ENCODE assay signal across 25 cellular contexts in genomic region chr6:89443658-89444057, GRCh38.
"Had no signal": no experiment of that assay in that cellular context is flagged by ENCODE, and none has a peak within 500 bp of the region (broad histone marks: within the 10 kb centered on the region; RNA-seq: fewer than 3 reads in every experiment).

No MANE protein-coding gene starts in this region.

- H3K9me3 ChIP-seq: spleen, thoracic aorta, vagina had no signal

- H3K4me1 Mint-ChIP-seq: naive thymus-derived CD8-positive, alpha-beta T cell had no signal

- H3K27me3 ChIP-seq: spleen, vagina had no signal

- H3K27ac ChIP-seq: coronary artery, epithelial cell of prostate, left ventricle myocardium inferior, spleen, thoracic aorta, vagina, VCaP had no signal

- H3K36me3 ChIP-seq: left ventricle myocardium inferior, spleen, thoracic aorta, vagina had no signal

- ATAC-seq: activated T-cell treated with anti-CD3 and anti-CD28 coated beads, Interleukin-2, amount 50 U/mL, for 4 hours; naive thymus-derived CD8-positive, alpha-beta T cell had no signal

- DNase-seq: activated CD4-positive, alpha-beta T cell treated with anti-CD3 and anti-CD28 coated beads for 1 hour; activated CD4-positive, alpha-beta T cell treated with anti-CD3 and anti-CD28 coated beads, Interleukin-2, amount 50 U/mL, for 1 hour; activated CD8-positive, alpha-beta memory T cell treated with anti-CD3 and anti-CD28 coated beads, Interleukin-2, amount 50 U/mL, for 48 hours; activated naive CD4-positive, alpha-beta T cell treated with Interleukin-2 at 50 U/mL for 16 hours; activated T-cell treated with anti-CD3 and anti-CD28 coated beads, Interleukin-2, amount 50 U/mL, for 4 hours; amygdala; cerebellar nuclear complex; endodermal cell; foreskin fibroblast; glutamatergic neuron; hypothalamus; left ventricle myocardium inferior; mammary epithelial cell; naive thymus-derived CD8-positive, alpha-beta T cell; spleen; stimulated activated CD4-positive, alpha-beta T cell treated with anti-CD3 and anti-CD28 coated beads, Interleukin-4, amount 100 ng/mL, for 1 hour; stimulated activated naive CD4-positive, alpha-beta T cell treated with Interleukin-2 at 50 U/mL for 16 hours had no signal

- H3K4me1 ChIP-seq: left ventricle myocardium inferior, spleen, vagina had no signal

- H3K27ac Mint-ChIP-seq: endodermal cell; mesothelial cell of epicardium; naive thymus-derived CD8-positive, alpha-beta T cell; progenitor cell of endocrine pancreas; type B pancreatic cell had no signal

- H3K27me3 Mint-ChIP-seq: naive thymus-derived CD8-positive, alpha-beta T cell; progenitor cell of endocrine pancreas; type B pancreatic cell had no signal

- H3K4me3 Mint-ChIP-seq: activated T-cell treated with anti-CD3 and anti-CD28 coated beads, Interleukin-2, amount 50 U/mL, for 4 hours; endodermal cell; mesothelial cell of epicardium; naive thymus-derived CD8-positive, alpha-beta T cell; type B pancreatic cell had no signal

- H3K9me3 Mint-ChIP-seq: activated T-cell treated with anti-CD3 and anti-CD28 coated beads, Interleukin-2, amount 50 U/mL, for 4 hours; naive thymus-derived CD8-positive, alpha-beta T cell; type B pancreatic cell had no signal

- H3K4me3 ChIP-seq: coronary artery, left ventricle myocardium inferior, spleen, thoracic aorta, vagina had no signal
